In genomic region chr2:99522155-99522554, GRCh38 we compare ENCODE assay signal across 2 cellular contexts.
TF ChIP-seq lines count a peak whose summit lies in the region.

No MANE protein-coding gene starts in this region.

TF ChIP-seq in HepG2, 621 proteins besides CTCF, POLR2A, EP300 and RAD21:
- TF ChIP-seq MAFK (conservative IDR thresholded peaks at IDR 0.05 in 1 of 2, IDR thresholded peaks at IDR 0.05 in 1 of 2; ENCODE audit: low read length in 2 of 2) = peak; percentile 97 to 98
- TF ChIP-seq MAFF (IDR thresholded peaks at IDR 0.05; ENCODE audit: low read depth, low read length) = peak; percentile 96
- no peak for TF ChIP-seq PRMT3 (CRISPR knock-in tag; IDR thresholded peaks at IDR 0.05; ENCODE audit: borderline replicate concordance, low read depth)

TF ChIP-seq in K562, 482 proteins besides CTCF, POLR2A, EP300 and RAD21:
- TF ChIP-seq POLR3G (IDR thresholded peaks at IDR 0.05; ENCODE audit: extremely low read depth, insufficient read length, insufficient replicate concordance) (no peak), NFE2 (IDR thresholded peaks at IDR 0.05; ENCODE audit: low read depth) (no peak), TAF7 (tag; IDR thresholded peaks at IDR 0.05) (no peak), ZBTB12 (CRISPR knock-in tag; IDR thresholded peaks at IDR 0.05) (no peak), MAFK (IDR thresholded peaks at IDR 0.05; ENCODE audit: low read length) (peak; percentile 73), ZNF316 (IDR thresholded peaks at IDR 0.05) (peak; percentile 88), SIRT6 (IDR thresholded peaks at IDR 0.05; ENCODE audit: low read depth, low read length) (no peak), MTF1 (CRISPR knock-in tag; IDR thresholded peaks at IDR 0.05; ENCODE audit: borderline replicate concordance) (no peak), FOS (IDR thresholded peaks at IDR 0.05; ENCODE audit: extremely low read depth, insufficient read length) (no peak), U2AF2 (optimal IDR thresholded peaks at IDR 0.05; ENCODE audit: low read depth, low read length) (no peak), MAFG (tag; conservative IDR thresholded peaks at IDR 0.05) (peak; percentile 75), FOSL1 (tag; conservative IDR thresholded peaks at IDR 0.05) (no peak), C11orf30 (IDR thresholded peaks at IDR 0.05; ENCODE audit: low read depth) (peak; percentile 79), ZBED1 (IDR thresholded peaks at IDR 0.05) (no peak), MAFF (IDR thresholded peaks at IDR 0.05; ENCODE audit: low read length) (peak; percentile 83), HDAC3 (IDR thresholded peaks at IDR 0.05; ENCODE audit: borderline replicate concordance, partially characterized antibody) (no peak), CBX8 (IDR thresholded peaks at IDR 0.05; ENCODE audit: borderline replicate concordance, extremely low read depth, low read depth, low read length, poor library complexity, severe bottlenecking) (no peak)
- TF ChIP-seq, protein P1, sequence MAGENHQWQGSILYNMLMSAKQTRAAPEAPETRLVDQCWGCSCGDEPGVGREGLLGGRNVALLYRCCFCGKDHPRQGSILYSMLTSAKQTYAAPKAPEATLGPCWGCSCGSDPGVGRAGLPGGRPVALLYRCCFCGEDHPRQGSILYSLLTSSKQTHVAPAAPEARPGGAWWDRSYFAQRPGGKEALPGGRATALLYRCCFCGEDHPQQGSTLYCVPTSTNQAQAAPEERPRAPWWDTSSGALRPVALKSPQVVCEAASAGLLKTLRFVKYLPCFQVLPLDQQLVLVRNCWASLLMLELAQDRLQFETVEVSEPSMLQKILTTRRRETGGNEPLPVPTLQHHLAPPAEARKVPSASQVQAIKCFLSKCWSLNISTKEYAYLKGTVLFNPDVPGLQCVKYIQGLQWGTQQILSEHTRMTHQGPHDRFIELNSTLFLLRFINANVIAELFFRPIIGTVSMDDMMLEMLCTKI (IDR thresholded peaks at IDR 0.05; ENCODE audit: partially characterized antibody) = no peak
TF ChIP-seq in K562: peak in this region for 5.
